7 cellular contexts compared by ENCODE assay signal in genomic region chr18:39206398-39207103, GRCh38.
A peak's percentile ranks its signal among the peaks of the same experiment; 100 is the strongest.
DNase-seq lines count a peak whose midpoint lies in the region; ATAC-seq, FAIRE-seq and TF ChIP-seq lines count a peak whose summit lies in the region.
"Not testable (repeated sequence)": the region's sequence is repeated elsewhere in the genome, so short reads cannot be mapped to it uniquely, and the experiment has no call there.

No MANE protein-coding gene starts in this region.

- intact Hi-C loops in IMR-90 (cut with micrococcal nuclease); HepG2 (cut with micrococcal nuclease; ENCODE audit: unreplicated experiment): not testable (repeated sequence)

- not testable (repeated sequence) for H3K36me3 Mint-ChIP-seq in WTC11; neural crest cell (ENCODE audit: low read depth)

- TF ChIP-seq POLR2A in IMR-90 (IDR thresholded peaks at IDR 0.05; ENCODE audit: low read depth, low read length); HepG2 (IDR thresholded peaks at IDR 0.05; ENCODE audit: insufficient read depth in 1 of 2, low read depth in 2 of 2, low read length in 2 of 2): not testable (repeated sequence)

- not testable (repeated sequence) for TF ChIP-seq EP300 in HepG2 (IDR thresholded peaks at IDR 0.05; ENCODE audit: low read depth in 2 of 2, low read length in 2 of 2); HepG2 (CRISPR knock-in tag; IDR thresholded peaks at IDR 0.05; ENCODE audit: borderline replicate concordance)

- not testable (repeated sequence) for H2BK5ac ChIP-seq in IMR-90 (ENCODE audit: low read depth, low read length, poor library complexity, severe bottlenecking)

- H4K91ac ChIP-seq in IMR-90 (ENCODE audit: insufficient read depth, low read depth, low read length), result not testable (repeated sequence)

- H3K23ac ChIP-seq in IMR-90 (ENCODE audit: low read depth, low read length), result not testable (repeated sequence)

- H3K27me3 ChIP-seq in IMR-90 (ENCODE audit: control insufficient read depth, insufficient read depth, low read length); HepG2 (ENCODE audit: control insufficient read depth in 1 of 2, insufficient read depth in 2 of 2, low read length in 2 of 2): not testable (repeated sequence)

- ATAC-seq in IMR-90 (ENCODE audit: low read depth); WTC11; HepG2: not testable (repeated sequence)

- not testable (repeated sequence) for H2BK15ac ChIP-seq in IMR-90 (ENCODE audit: low read depth, low read length)

- H2BK20ac ChIP-seq in IMR-90 (ENCODE audit: low read depth, low read length), result not testable (repeated sequence)

- H2AFZ ChIP-seq in IMR-90 (replicated peaks; ENCODE audit: low read length, poor library complexity); HepG2 (ENCODE audit: low read length): not testable (repeated sequence)

- not testable (repeated sequence) for H3K9me1 ChIP-seq in IMR-90 (ENCODE audit: insufficient read depth, low read length)

- H2AK9ac ChIP-seq in IMR-90 (replicated peaks; ENCODE audit: low read depth, low read length, poor library complexity), result not testable (repeated sequence)

- H3K18ac ChIP-seq in IMR-90 (ENCODE audit: low read depth, low read length), result not testable (repeated sequence)

- not testable (repeated sequence) for H3K27ac Mint-ChIP-seq in WTC11; neural crest cell (ENCODE audit: unreplicated experiment)

- not testable (repeated sequence) for H3K9me3 Mint-ChIP-seq in WTC11, neural crest cell

- H3K36me3 ChIP-seq in IMR-90 (ENCODE audit: control insufficient read depth, insufficient read depth, low read length); HepG2 (replicated peaks in 1 of 2; ENCODE audit: control insufficient read depth in 1 of 2, insufficient read depth in 2 of 2, low read length in 2 of 2): not testable (repeated sequence)

- H3K4me3 Mint-ChIP-seq in WTC11, neural crest cell: not testable (repeated sequence)

- CTCF ChIA-PET in IMR-90 (lab: Yijun Ruan, JAX); WTC11 (lab: Charles Lee); HepG2 (lab: Yijun Ruan, JAX; ENCODE audit: low intra/inter-chr PET ratio, low total read pairs): not testable (repeated sequence)

- POLR2A ChIA-PET in IMR-90 (lab: Charles Lee; ENCODE audit: unreplicated experiment); WTC11 (lab: Charles Lee); HepG2 (lab: Yijun Ruan, JAX): not testable (repeated sequence)

- not testable (repeated sequence) for H2BK120ac ChIP-seq in IMR-90 (ENCODE audit: low read depth, low read length)

- dilution Hi-C loops in IMR-90 (cut with HindIII; ENCODE audit: low sequenced_read_pairs, unreplicated experiment), result not testable (repeated sequence)

- not testable (repeated sequence) for H3K56ac ChIP-seq in IMR-90 (ENCODE audit: extremely low read depth, insufficient read depth, low read length)

- BruUV-seq in IMR-90 (replicated peaks; lab: Mats Ljungman, UMichigan); HepG2 (replicated peaks; lab: Mats Ljungman, UMichigan): not testable (repeated sequence)

- not testable (repeated sequence) for H4K8ac ChIP-seq in IMR-90 (ENCODE audit: low read depth in 2 of 2, low read length in 2 of 2)

- peak; percentile 28 for FAIRE-seq in G401.6 (lab: Jason Lieb, UNC)
- FAIRE-seq in HepG2 (lab: Jason Lieb, UNC), result not testable (repeated sequence)

- not testable (repeated sequence) for H3K27me3 Mint-ChIP-seq in WTC11 (ENCODE audit: low read depth); neural crest cell (ENCODE audit: low read depth)

- H3K4me1 Mint-ChIP-seq in WTC11, neural crest cell: not testable (repeated sequence)

- not testable (repeated sequence) for H3K14ac ChIP-seq in IMR-90 (replicated peaks; ENCODE audit: low read depth, low read length)

- not testable (repeated sequence) for H3K79me1 ChIP-seq in IMR-90 (ENCODE audit: low read depth in 1 of 2, low read length in 2 of 2)

- not testable (repeated sequence) for H3K4me2 ChIP-seq in IMR-90 (ENCODE audit: low read depth, low read length); HepG2 (ENCODE audit: low read depth, low read length)

- H3K4me1 ChIP-seq in IMR-90 (ENCODE audit: control insufficient read depth, insufficient read depth, low read length), result not testable (repeated sequence)
- H3K4me1 ChIP-seq in HepG2 (ENCODE audit: insufficient read depth, low read length), result peaks cover 20% of the 10 kb centered on the region

- not testable (repeated sequence) for H3K79me2 ChIP-seq in HepG2 (ENCODE audit: insufficient read depth, low read length)

- H3K9ac ChIP-seq in IMR-90 (ENCODE audit: low read depth, low read length); HepG2 (ENCODE audit: insufficient read depth, low read depth, low read length): not testable (repeated sequence)

- not testable (repeated sequence) for TF ChIP-seq CTCF in IMR-90 (conservative IDR thresholded peaks at IDR 0.05; ENCODE audit: low read depth, low read length); WTC11 (IDR thresholded peaks at IDR 0.05); HepG2 (CRISPR knock-in tag; IDR thresholded peaks at IDR 0.05)
- TF ChIP-seq CTCF in choroid plexus epithelial cell (conservative IDR thresholded peaks at IDR 0.05; ENCODE audit: low read depth, low read length) (peak; percentile 30), epithelial cell of proximal tubule (conservative IDR thresholded peaks at IDR 0.05; ENCODE audit: low read depth, low read length) (peak; percentile 12), neural crest cell (conservative IDR thresholded peaks at IDR 0.05) (peak; percentile 46)

- H3K4me3 ChIP-seq in IMR-90 (ENCODE audit: insufficient read depth, low read depth, low read length); choroid plexus epithelial cell (ENCODE audit: low read depth, low read length); epithelial cell of proximal tubule (ENCODE audit: low read depth, low read length); HepG2 (replicated peaks in 1 of 3; ENCODE audit: insufficient read depth in 1 of 3, low read depth in 2 of 3, low read length in 3 of 3): not testable (repeated sequence)

- not testable (repeated sequence) for H3K27ac ChIP-seq in IMR-90 (ENCODE audit: insufficient read depth, low read length); HepG2 (ENCODE audit: extremely low read length, insufficient read depth, low read length)

- H4K20me1 ChIP-seq in IMR-90 (ENCODE audit: insufficient read depth, low read length); HepG2 (ENCODE audit: insufficient read depth, low read length): not testable (repeated sequence)

- not testable (repeated sequence) for DNase-seq in IMR-90; WTC11 (ENCODE audit: low spot score); choroid plexus epithelial cell (ENCODE audit: low read depth); epithelial cell of proximal tubule (ENCODE audit: low read depth); HepG2 (ENCODE audit: low spot score); neural crest cell (ENCODE audit: low read depth, low spot score)

- in situ Hi-C loops in IMR-90 (cut with MboI; ENCODE audit: low sequenced_read_pairs); HepG2 (cut with HindIII; ENCODE audit: extremely low pct_ligation_motif_present, low pct_unique_long_range_greater_than_20kb): not testable (repeated sequence)

- no CpG with 5 or more reads among the region's 4 CpGs for WGBS in IMR-90 (ENCODE audit: extremely low coverage in 2 of 2, insufficient read length in 1 of 2), 2 experiments
- 87% methylated on average over 4 of the region's 4 CpGs for WGBS in HepG2 (ENCODE audit: low lambda C conversion rate)

- H2AK5ac ChIP-seq in IMR-90 (ENCODE audit: low read depth, low read length), result not testable (repeated sequence)

- not testable (repeated sequence) for TF ChIP-seq RAD21 in IMR-90 (IDR thresholded peaks at IDR 0.05; ENCODE audit: low read length); HepG2 (CRISPR knock-in tag; IDR thresholded peaks at IDR 0.05)

- not testable (repeated sequence) for H3K4ac ChIP-seq in IMR-90 (ENCODE audit: low read depth, low read length)

- H3K9me3 ChIP-seq in IMR-90 (ENCODE audit: control insufficient read depth, insufficient read depth, low read length); HepG2 (ENCODE audit: low read length): not testable (repeated sequence)

- not testable (repeated sequence) for H4K5ac ChIP-seq in IMR-90 (ENCODE audit: low read depth, low read length)

TF ChIP-seq in IMR-90, 13 proteins besides CTCF, POLR2A, EP300 and RAD21:
- peak; percentile 65 for TF ChIP-seq CEBPB (IDR thresholded peaks at IDR 0.05; ENCODE audit: low read depth, low read length)

TF ChIP-seq in WTC11, 78 proteins besides CTCF, POLR2A, EP300 and RAD21:
- TF ChIP-seq ZNF121 (CRISPR knock-in tag; IDR thresholded peaks at IDR 0.05), result 0 out of 2 replicates have a peak, but pooled peaks have one; percentile 13

TF ChIP-seq in HepG2, 621 proteins besides CTCF, POLR2A, EP300 and RAD21:
- TF ChIP-seq ZNF121 (CRISPR knock-in tag; IDR thresholded peaks at IDR 0.05) (0 out of 2 replicates have a peak, but pooled peaks have one; percentile 32), CEBPG (CRISPR knock-in tag; IDR thresholded peaks at IDR 0.05) (peak; percentile 48; the same call in 1 of the 2 replicates), CEBPB (IDR thresholded peaks at IDR 0.05; ENCODE audit: borderline replicate concordance, low read depth, low read length) (peak; percentile 78)
TF ChIP-seq in HepG2: peak in this region for 3; not testable (repeated sequence) for 618.
